In genomic region chr14:29548948-29549370, GRCh38 we compare ENCODE assay signal across 8 cellular contexts.
A peak's percentile ranks its signal among the peaks of the same experiment; 100 is the strongest.
DNase-seq lines count a peak whose midpoint lies in the region; ATAC-seq and TF ChIP-seq lines count a peak whose summit lies in the region.

No MANE protein-coding gene starts in this region.

- no peaks in the 10 kb centered on the region; a peak in 3 of 4 replicates for H3K9me3 ChIP-seq in HCT116 (ENCODE audit: control insufficient read depth in 1 of 2, insufficient read depth in 1 of 2, low read depth in 1 of 2, low read length in 2 of 2)
- H3K9me3 ChIP-seq in fibroblast of lung (ENCODE audit: control insufficient read depth, insufficient read depth, low read depth, low read length), result no peaks in the 10 kb centered on the region

- no peaks in the 10 kb centered on the region for H3K9me2 ChIP-seq in HCT116 (ENCODE audit: insufficient read depth)

- 0 out of 2 replicates have a peak, but pooled peaks have one; percentile 8 for TF ChIP-seq RAD21 in HCT116 (IDR thresholded peaks at IDR 0.05; ENCODE audit: low read depth)

- H3K4me2 ChIP-seq in HCT116 (ENCODE audit: low read length) (no peak overlapping the region), fibroblast of lung (ENCODE audit: extremely low read depth, insufficient read depth, low read length) (no peak overlapping the region)

- no peak overlapping the region for H3K4me3 ChIP-seq in HCT116 (replicated peaks in 1 of 2; ENCODE audit: low read depth in 1 of 2, low read length in 2 of 2)
- no peak overlapping the region for H3K4me3 ChIP-seq in fibroblast of lung (replicated peaks in 1 of 4; ENCODE audit: control extremely low read depth in 1 of 4, insufficient read depth in 1 of 4, low read depth in 3 of 4, low read length in 4 of 4)

- no peak overlapping the region for H3K9ac ChIP-seq in HCT116 (ENCODE audit: low read length)
- no peak overlapping the region for H3K9ac ChIP-seq in fibroblast of lung (ENCODE audit: insufficient read depth, low read length)

- no peak overlapping the region for H3K27ac Mint-ChIP-seq in activated CD4-positive, alpha-beta memory T cell treated with anti-CD3 and anti-CD28 coated beads, Interleukin-2, amount 10 ng/mL, durations not matched to agents 7 days and 5 days

- H3K36me3 Mint-ChIP-seq in activated CD4-positive, alpha-beta memory T cell treated with anti-CD3 and anti-CD28 coated beads, Interleukin-2, amount 10 ng/mL, durations not matched to agents 7 days and 5 days (ENCODE audit: low read depth), result no peaks in the 10 kb centered on the region

- no peaks in the 10 kb centered on the region for H3K9me3 Mint-ChIP-seq in activated CD4-positive, alpha-beta memory T cell treated with anti-CD3 and anti-CD28 coated beads, Interleukin-2, amount 10 ng/mL, durations not matched to agents 7 days and 5 days

- no TSS peak for BruUV-seq in HCT116 (replicated peaks; lab: Mats Ljungman, UMichigan)

- H3K27me3 ChIP-seq in HCT116 (ENCODE audit: insufficient read depth, low read length) (no peaks in the 10 kb centered on the region), fibroblast of lung (ENCODE audit: control insufficient read depth, insufficient read depth, low read length) (no peaks in the 10 kb centered on the region)

- H4K20me1 ChIP-seq in HCT116 (ENCODE audit: insufficient read depth) (no peaks in the 10 kb centered on the region), fibroblast of lung (ENCODE audit: control insufficient read depth, extremely low read depth, insufficient read depth, low read length) (no peaks in the 10 kb centered on the region)

- CTCF ChIA-PET in HCT116 (lab: Charles Lee), result interaction anchor here (0.6 kb wide), 1 partner anchor 858 kb away, joined by 5 read pairs; no protein-coding TSS in a partner anchor
- CTCF ChIA-PET in activated CD4-positive, alpha-beta memory T cell treated with anti-CD3 and anti-CD28 coated beads, Interleukin-2, amount 10 ng/mL, durations not matched to agents 7 days and 5 days (lab: Charles Lee), result no interaction called here

- H3K79me2 ChIP-seq in HCT116 (ENCODE audit: insufficient read depth, low read length), result no peaks in the 10 kb centered on the region
- H3K79me2 ChIP-seq in fibroblast of lung (ENCODE audit: control insufficient read depth, insufficient read depth, low read length), result no peaks in the 10 kb centered on the region

- H3K4me3 Mint-ChIP-seq in activated CD4-positive, alpha-beta memory T cell treated with anti-CD3 and anti-CD28 coated beads, Interleukin-2, amount 10 ng/mL, durations not matched to agents 7 days and 5 days, result no peak overlapping the region

- H2AFZ ChIP-seq in HCT116 (ENCODE audit: low read depth, low read length, poor library complexity, severe bottlenecking), result no peak overlapping the region
- no peak overlapping the region for H2AFZ ChIP-seq in fibroblast of lung (ENCODE audit: low read length)

- H3K4me1 ChIP-seq in HCT116 (ENCODE audit: control insufficient read depth in 1 of 2, insufficient read depth in 2 of 2, low read length in 2 of 2) (no peaks in the 10 kb centered on the region), fibroblast of lung (ENCODE audit: control insufficient read depth, extremely low read depth, insufficient read depth, low read length) (no peaks in the 10 kb centered on the region)

- H3K36me3 ChIP-seq in HCT116 (ENCODE audit: control insufficient read depth in 1 of 2, insufficient read depth in 2 of 2, low read length in 2 of 2) (no peaks in the 10 kb centered on the region), fibroblast of lung (ENCODE audit: control insufficient read depth, insufficient read depth, low read length) (no peaks in the 10 kb centered on the region)

- intact Hi-C loops in HCT116 (cut with micrococcal nuclease), result loop anchor here (5.0 to 10.0 kb wide), 2 partner anchors 663 to 726 kb away; no protein-coding TSS in a partner anchor

- no peak for TF ChIP-seq POLR2A in HCT116 (IDR thresholded peaks at IDR 0.05; ENCODE audit: borderline replicate concordance, extremely low read depth, insufficient read depth, insufficient read length)

- POLR2A ChIA-PET in HCT116 (lab: Charles Lee), result no interaction called here
- POLR2A ChIA-PET in activated CD4-positive, alpha-beta memory T cell treated with anti-CD3 and anti-CD28 coated beads, Interleukin-2, amount 10 ng/mL, durations not matched to agents 7 days and 5 days (lab: Charles Lee), result no interaction called here

- no peaks in the 10 kb centered on the region for H3K27me3 Mint-ChIP-seq in activated CD4-positive, alpha-beta memory T cell treated with anti-CD3 and anti-CD28 coated beads, Interleukin-2, amount 10 ng/mL, durations not matched to agents 7 days and 5 days

- DNase-seq in GM10266 (ENCODE audit: extremely low spot score) (peak; percentile 33), HCT116 (ENCODE audit: low read depth, low spot score) (peak; percentile 12), NAMALWA (ENCODE audit: low spot score) (peak; percentile 68), SHP77 (lab: John Stamatoyannopoulos, UW) (peak; percentile 81 to 82), fibroblast of lung (ENCODE audit: low read depth in 2 of 2) (peak; percentile 64 to 84), non-pigmented ciliary epithelial cell (ENCODE audit: low read depth) (peak; percentile 55), GF-D8 (lab: John Stamatoyannopoulos, UW) (no peak)
- no peak for DNase-seq in activated CD4-positive, alpha-beta memory T cell treated with anti-CD3 and anti-CD28 coated beads, Interleukin-2, amount 10 ng/mL, durations not matched to agents 7 days and 5 days

- H3K27ac ChIP-seq in HCT116 (ENCODE audit: low read depth, low read length), result no peak overlapping the region
- no peak overlapping the region for H3K27ac ChIP-seq in fibroblast of lung (ENCODE audit: insufficient read depth, low read length)

- H3K4me1 Mint-ChIP-seq in activated CD4-positive, alpha-beta memory T cell treated with anti-CD3 and anti-CD28 coated beads, Interleukin-2, amount 10 ng/mL, durations not matched to agents 7 days and 5 days, result no peaks in the 10 kb centered on the region

- RAD21 ChIA-PET in HCT116 (lab: Charles Lee; ENCODE audit: low non-redundant PET in 1 of 2, low total read pairs in 2 of 2, uncharacterized antibody in 2 of 2, unreplicated experiment in 2 of 2), result no interaction called here

- peak; percentile 44 for ATAC-seq in HCT116

- TF ChIP-seq CTCF in GM10266 (IDR thresholded peaks at IDR 0.05; ENCODE audit: control insufficient read depth, insufficient read depth, low read depth, missing control alignments) (peak; percentile 61), HCT116 (IDR thresholded peaks at IDR 0.05 in 2 of 3, conservative IDR thresholded peaks at IDR 0.05 in 1 of 3; ENCODE audit: borderline replicate concordance in 1 of 3, insufficient read depth in 1 of 3, low read depth in 2 of 3, low read length in 2 of 3) (peak in 2 of 3 experiments; percentile 25 to 37; a peak in 1 of 6 replicates), fibroblast of lung (conservative IDR thresholded peaks at IDR 0.05 in 1 of 2, IDR thresholded peaks at IDR 0.05 in 1 of 2; ENCODE audit: low read depth in 1 of 2, low read length in 2 of 2) (peak; percentile 53 to 59)

TF ChIP-seq in HCT116, 20 proteins besides CTCF, POLR2A, EP300 and RAD21:
- TF ChIP-seq FOSL1 (IDR thresholded peaks at IDR 0.05; ENCODE audit: low read depth) (no peak), SIN3A (IDR thresholded peaks at IDR 0.05; ENCODE audit: low read depth) (no peak), JUND (IDR thresholded peaks at IDR 0.05) (no peak), ATF3 (IDR thresholded peaks at IDR 0.05) (no peak)
TF ChIP-seq in HCT116: peak in this region for 0.

Comparison
In these comparisons a context has a peak if more than half of its experiments do, and no peak if none do; other contexts are left out.
1. DNase-seq: peak in GM10266 (single experiment), HCT116 (single experiment), NAMALWA (single experiment), SHP77 (2 of 2), fibroblast of lung (2 of 2) and non-pigmented ciliary epithelial cell (single experiment); none in GF-D8 (single experiment) and activated CD4-positive, alpha-beta memory T cell treated with anti-CD3 and anti-CD28 coated beads, Interleukin-2, amount 10 ng/mL, durations not matched to agents 7 days and 5 days (single experiment).
2. Peak in every context shown above with its lines, with median percentiles within 50 percentile points of each other: CTCF ChIP-seq.